In genomic region chr1:37752583-37753471, GRCh38 we compare ENCODE assay signal across 8 cellular contexts. TPM values are rescaled to one million over a fixed set of nuclear protein-coding genes. Genes with fewer than 3 reads are reported as not detected.
A peak's percentile ranks its signal among the peaks of the same experiment; 100 is the strongest.
DNase-seq lines count a peak whose midpoint lies in the region; ATAC-seq and TF ChIP-seq lines count a peak whose summit lies in the region.

No MANE protein-coding gene starts in this region.

- H3K4me1 ChIP-seq in heart left ventricle (peaks cover 0 to 17% (median 0%) of the 10 kb centered on the region in 12 donors), skeletal muscle satellite cell (ENCODE audit: control insufficient read depth, insufficient read depth, low read length) (no peaks in the 10 kb centered on the region), tibial nerve (peaks cover 0 to 17% (median 1%) of the 10 kb centered on the region in 4 donors)

- 2 to 6% (median 3%) methylated on average over 23 to 105 of the region's 105 CpGs for WGBS in heart left ventricle, 4 donors
- 2 to 5% methylated on average over 43 to 56 of the region's 105 CpGs for WGBS in tibial nerve, 2 donors

- TF ChIP-seq CTCF in heart left ventricle (IDR thresholded peaks at IDR 0.05): no peak
- no peak for TF ChIP-seq CTCF in tibial nerve (IDR thresholded peaks at IDR 0.05)

- TF ChIP-seq POLR2A in heart left ventricle (IDR thresholded peaks at IDR 0.05) (no peak), tibial nerve (IDR thresholded peaks at IDR 0.05) (no peak)

- no peak overlapping the region for H3K9ac ChIP-seq in skeletal muscle satellite cell (ENCODE audit: low read depth, low read length)

- no peak for TF ChIP-seq EP300 in tibial nerve (IDR thresholded peaks at IDR 0.05)

- no peak overlapping the region for H3K27ac ChIP-seq in heart left ventricle
- no peak overlapping the region for H3K27ac ChIP-seq in tibial nerve

- peak overlapping the region; percentile 74 for H3K4me2 ChIP-seq in skeletal muscle satellite cell (ENCODE audit: low read length)

- H3K27me3 ChIP-seq in heart left ventricle: peaks cover 8 to 82% (median 52%) of the 10 kb centered on the region in 9 donors
- H3K27me3 ChIP-seq in skeletal muscle satellite cell (ENCODE audit: control insufficient read depth, insufficient read depth, low read length): peaks cover 46% of the 10 kb centered on the region
- H3K27me3 ChIP-seq in tibial nerve: peaks cover 0 to 62% of the 10 kb centered on the region in 2 donors

- intact Hi-C loops in heart left ventricle (cut with DNase I): no loop called here

- DNase-seq in EH (ENCODE audit: low read depth) (peak; percentile 12), HuH-7.5 (ENCODE audit: low spot score) (peak; percentile 74), heart left ventricle (no peak), tibial nerve (ENCODE audit: low spot score in 2 of 2) (no peak)
- peak; percentile 57 to 68 for DNase-seq in activated T-cell treated with anti-CD3 and anti-CD28 coated beads, Interleukin-2, amount 50 U/mL, for 48 hours

- H3K4me3 ChIP-seq in heart left ventricle (peak overlapping the region in 7 of 12 donors; percentile 3 to 49 (median 30)), skeletal muscle satellite cell (ENCODE audit: low read length) (peak overlapping the region; percentile 34), tibial nerve (peak overlapping the region in 2 of 4 donors; percentile 26 to 41)

- ATAC-seq in heart left ventricle (peak in 2 of 4 donors; percentile 53 to 61), HG03045 (IDR thresholded peaks at IDR 0.05; ENCODE audit: unreplicated experiment) (no peak), GM18519 (IDR thresholded peaks at IDR 0.05; ENCODE audit: low FRiP score, unreplicated experiment) (no peak)

- no peaks in the 10 kb centered on the region for H3K36me3 ChIP-seq in heart left ventricle
- H3K36me3 ChIP-seq in skeletal muscle satellite cell (ENCODE audit: insufficient read depth, low read length): no peaks in the 10 kb centered on the region
- H3K36me3 ChIP-seq in tibial nerve: no peaks in the 10 kb centered on the region

- no peaks in the 10 kb centered on the region for H3K9me3 ChIP-seq in heart left ventricle
- no peaks in the 10 kb centered on the region for H3K9me3 ChIP-seq in skeletal muscle satellite cell (replicated peaks; ENCODE audit: low read length)
- no peaks in the 10 kb centered on the region for H3K9me3 ChIP-seq in tibial nerve

RNA-seq across cellular contexts. Expression of gene EPHA10, which starts 12.1 kb away (rescaled TPM):
- under 1 TPM in 4 of 9 donors, not detected in 5; 0.05 to 0.60 (median 0.13) TPM for total RNA-seq in heart left ventricle
- polyA plus RNA-seq in heart left ventricle: under 1 TPM; 0.01 to 0.11 TPM
- not detected in 2 replicates for total RNA-seq in skeletal muscle satellite cell (2012; rRNA removed)
- total RNA-seq in tibial nerve: under 1 TPM in 3 of 4 donors, not detected in 1; under 0.01 to 0.30 (median 0.21) TPM

RNA-seq across cellular contexts. Expression of gene MANEAL, which starts 40.8 kb away (rescaled TPM):
- 1 to 10 TPM in 5 of 9 donors, under 1 TPM in 4; 0.63 to 2.9 (median 1.1) TPM for total RNA-seq in heart left ventricle
- under 1 TPM; 0.53 to 0.97 TPM for polyA plus RNA-seq in heart left ventricle
- total RNA-seq in skeletal muscle satellite cell (2012; rRNA removed): under 0.01 and 0.44 TPM in 2 replicates
- total RNA-seq in tibial nerve: 1 to 10 TPM in 3 of 4 donors, under 1 TPM in 1; 0.44 to 1.8 (median 1.7) TPM

RNA-seq across cellular contexts. Expression of gene C1orf122, which starts 54.8 kb away (rescaled TPM):
- total RNA-seq in heart left ventricle: 10 to 100 TPM; 29.1 to 93.0 (median 44.0) TPM
- polyA plus RNA-seq in heart left ventricle: 10 to 100 TPM; 37.5 to 60.2 TPM
- total RNA-seq in skeletal muscle satellite cell (2012; rRNA removed): 15.2 and 21.2 TPM in 2 replicates
- 100 to 1,000 TPM in 1 of 4 donors, 10 to 100 TPM in 3; 80.6 to 132 (median 92.7) TPM for total RNA-seq in tibial nerve

RNA-seq across cellular contexts. Expression of gene YRDC, which starts 55.2 kb away (rescaled TPM):
- total RNA-seq in heart left ventricle (1 to 10 TPM; 4.0 to 8.9 (median 6.1) TPM), tibial nerve (10 to 100 TPM in 2 of 4 donors, 1 to 10 TPM in 2; 8.1 to 13.8 (median 10.8) TPM)
- 10 to 100 TPM in 1 of 2 donors, 1 to 10 TPM in 1; 2.8 to 21.3 TPM for polyA plus RNA-seq in heart left ventricle
- 16.7 and 21.4 TPM in 2 replicates for total RNA-seq in skeletal muscle satellite cell (2012; rRNA removed)

Comparison
In these comparisons a context has a peak if more than half of its experiments do, and no peak if none do; other contexts are left out.
1. DNase-seq: peak in EH (single experiment), HuH-7.5 (single experiment) and activated T-cell treated with anti-CD3 and anti-CD28 coated beads, Interleukin-2, amount 50 U/mL, for 48 hours (2 of 2); none in heart left ventricle (0 of 5) and tibial nerve (0 of 2).